ENCODE assay signal across 8 cellular contexts in the genomic region with DNA sequence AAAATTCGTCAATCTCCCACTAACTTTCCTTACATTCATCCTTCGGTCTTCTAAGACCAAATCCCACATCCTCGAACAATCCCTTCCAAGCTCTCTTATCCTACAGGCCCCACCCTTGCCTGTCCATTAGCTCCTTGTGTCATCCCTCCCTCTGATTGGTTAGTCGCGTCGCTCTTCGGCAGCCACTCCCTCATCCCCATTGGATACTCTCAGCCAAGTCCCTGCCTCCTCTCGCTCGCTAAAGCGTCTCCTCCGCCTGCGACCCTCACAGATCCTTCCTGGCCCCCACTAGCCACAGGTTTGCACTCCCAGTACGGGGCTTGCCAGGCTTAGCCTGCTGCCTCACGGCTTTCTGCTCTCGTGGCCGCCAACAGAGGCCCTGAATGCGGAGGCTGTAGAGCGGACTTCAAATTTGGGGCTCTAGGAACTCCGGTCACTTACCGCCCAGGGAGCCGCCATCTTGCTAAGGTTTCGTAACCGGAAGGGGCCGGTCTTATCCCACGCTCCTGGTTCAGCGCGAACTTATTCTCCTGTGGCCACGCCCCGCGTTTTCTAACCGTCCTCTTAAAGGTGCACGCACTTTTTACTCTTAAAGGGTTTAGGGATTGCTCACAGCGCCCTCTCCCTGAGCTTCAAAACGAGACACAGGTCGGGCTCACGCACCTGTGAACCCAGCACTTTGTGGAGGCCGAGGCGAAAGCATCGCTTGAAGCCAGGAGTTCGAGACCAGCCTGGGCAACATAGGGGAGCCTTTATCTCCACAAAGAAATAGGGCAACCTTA. TPM values are rescaled to one million over a fixed set of nuclear protein-coding genes. Genes with fewer than 3 reads are reported as not detected.
DNase-seq lines count a peak whose midpoint lies in the region; ATAC-seq and TF ChIP-seq lines count a peak whose summit lies in the region.

DMAC2 (minus strand) TSS at position 472 of the 782 bp plus-strand sequence; CDS start at position 459, 13 bp downstream.

- ATAC-seq in GM19397 (IDR thresholded peaks at IDR 0.05; ENCODE audit: unreplicated experiment) (peak; percentile 92), HG03571 (IDR thresholded peaks at IDR 0.05; ENCODE audit: unreplicated experiment) (peak; percentile 81)

- H3K9me3 Mint-ChIP-seq in CD4-positive, alpha-beta memory T cell, result no peaks in the 10 kb centered on the region

- no peaks in the 10 kb centered on the region for H3K36me3 ChIP-seq in CD4-positive, alpha-beta memory T cell (ENCODE audit: insufficient read depth, low read length)

- H3K27ac Mint-ChIP-seq in CD4-positive, alpha-beta memory T cell, result peak within 1 kb of the TSS in 4 of 7 donors; percentile 22 to 60 (median 25)

- H3K9me3 ChIP-seq in CD4-positive, alpha-beta memory T cell (ENCODE audit: control insufficient read depth in 1 of 2, low read length in 2 of 2), result no peaks in the 10 kb centered on the region

- POLR2A ChIA-PET in CD4-positive, alpha-beta memory T cell (lab: Charles Lee; ENCODE audit: partially characterized antibody), result interaction anchor here (0.6 to 2.2 kb wide), 20 partner anchors 8 to 776 kb away, joined by 3 to 20 read pairs (median 4); partner anchors contain the start of genes B9D2, CCDC97, HNRNPUL1 and TGFB1

- peaks cover 8 to 9% of the 10 kb centered on the region in 2 donors for H3K36me3 Mint-ChIP-seq in CD4-positive, alpha-beta memory T cell

- TF ChIP-seq POLR2A in lower leg skin (IDR thresholded peaks at IDR 0.05), result no peak

- H3K4me1 ChIP-seq in CD4-positive, alpha-beta memory T cell (ENCODE audit: insufficient read depth, low read length), result peaks cover 19% of the 10 kb centered on the region

- intact Hi-C loops in CD4-positive, alpha-beta memory T cell (cut with micrococcal nuclease), result loop anchor here (1.0 to 2.0 kb wide), 5 partner anchors 12 to 235 kb away; partner anchors contain the start of genes B3GNT8, BCKDHA and EXOSC5
- intact Hi-C loops in lower leg skin (cut with DNase I; ENCODE audit: low total_unique reads), result no loop called here

- peak within 1 kb of the TSS; percentile 85 for H3K27ac ChIP-seq in CD4-positive, alpha-beta memory T cell (ENCODE audit: low read depth, low read length)

- peak within 1 kb of the TSS in 3 of 8 donors; percentile 5 to 80 (median 27) for H3K4me3 Mint-ChIP-seq in CD4-positive, alpha-beta memory T cell

- peak; percentile 87 to 97 (median 92) for DNase-seq in CD4-positive, alpha-beta memory T cell
- peak; percentile 97 for DNase-seq in NCI-H774 (lab: John Stamatoyannopoulos, UW)
- peak; percentile 95 to 96 for DNase-seq in activated CD4-positive, alpha-beta T cell treated with anti-CD3 and anti-CD28 coated beads, Interleukin-2, amount 50 U/mL, for 4 hours
- peak; percentile 95 for DNase-seq in ecto neural progenitor cell (ENCODE audit: low spot score)
- DNase-seq in lower leg skin (ENCODE audit: low spot score in 2 of 2), result peak; percentile 98 to 99
- peak; percentile 92 to 96 for DNase-seq in stimulated activated CD4-positive, alpha-beta T cell treated with anti-CD3 and anti-CD28 coated beads, Interleukin-4, amount 100 ng/mL, for 48 hours (ENCODE audit: low read depth in 2 of 2)

- H3K27me3 Mint-ChIP-seq in CD4-positive, alpha-beta memory T cell, result peaks cover 6 to 7% of the 10 kb centered on the region in 2 donors

- H3K4me1 Mint-ChIP-seq in CD4-positive, alpha-beta memory T cell, result peaks cover 6 to 11% (median 10%) of the 10 kb centered on the region in 4 donors

- H3K27me3 ChIP-seq in CD4-positive, alpha-beta memory T cell (ENCODE audit: insufficient read depth, low read length), result no peaks in the 10 kb centered on the region

- peak within 1 kb of the TSS; percentile 80 to 93 for H3K4me3 ChIP-seq in CD4-positive, alpha-beta memory T cell (ENCODE audit: low read length in 2 of 2)
- H3K4me3 ChIP-seq in lower leg skin (ENCODE audit: low read depth, poor library complexity, severe bottlenecking), result peak within 1 kb of the TSS; percentile 86

- 0% methylated on average over 40 of the region's 40 CpGs for WGBS in lower leg skin, 2 donors

- CTCF ChIA-PET in CD4-positive, alpha-beta memory T cell (lab: Charles Lee; ENCODE audit: partially characterized antibody), result interaction anchor here (0.5 to 3.9 kb wide), 15 partner anchors 8 to 646 kb away, joined by 3 to 39 read pairs (median 3); partner anchors contain the start of gene B9D2

- TF ChIP-seq CTCF in lower leg skin (IDR thresholded peaks at IDR 0.05), result no peak

RNA-seq across cellular contexts. Expression of gene DMAC2, which starts in this region (rescaled TPM):
- total RNA-seq in CD4-positive, alpha-beta memory T cell, result 10 to 100 TPM; 27.7 to 28.9 TPM
- 10 to 100 TPM; 43.1 to 58.2 TPM for polyA plus RNA-seq in CD4-positive, alpha-beta memory T cell
- total RNA-seq in lower leg skin, result 10 to 100 TPM; 34.8 to 49.8 (median 35.7) TPM

Comparison
In these comparisons a context has a peak if more than half of its experiments do, and no peak if none do; other contexts are left out.
1. Peak in every context shown above with its lines: DNase-seq, ATAC-seq, H3K4me3 ChIP-seq and H3K27ac ChIP-seq.